8 cellular contexts compared by ENCODE assay signal in the genomic region with DNA sequence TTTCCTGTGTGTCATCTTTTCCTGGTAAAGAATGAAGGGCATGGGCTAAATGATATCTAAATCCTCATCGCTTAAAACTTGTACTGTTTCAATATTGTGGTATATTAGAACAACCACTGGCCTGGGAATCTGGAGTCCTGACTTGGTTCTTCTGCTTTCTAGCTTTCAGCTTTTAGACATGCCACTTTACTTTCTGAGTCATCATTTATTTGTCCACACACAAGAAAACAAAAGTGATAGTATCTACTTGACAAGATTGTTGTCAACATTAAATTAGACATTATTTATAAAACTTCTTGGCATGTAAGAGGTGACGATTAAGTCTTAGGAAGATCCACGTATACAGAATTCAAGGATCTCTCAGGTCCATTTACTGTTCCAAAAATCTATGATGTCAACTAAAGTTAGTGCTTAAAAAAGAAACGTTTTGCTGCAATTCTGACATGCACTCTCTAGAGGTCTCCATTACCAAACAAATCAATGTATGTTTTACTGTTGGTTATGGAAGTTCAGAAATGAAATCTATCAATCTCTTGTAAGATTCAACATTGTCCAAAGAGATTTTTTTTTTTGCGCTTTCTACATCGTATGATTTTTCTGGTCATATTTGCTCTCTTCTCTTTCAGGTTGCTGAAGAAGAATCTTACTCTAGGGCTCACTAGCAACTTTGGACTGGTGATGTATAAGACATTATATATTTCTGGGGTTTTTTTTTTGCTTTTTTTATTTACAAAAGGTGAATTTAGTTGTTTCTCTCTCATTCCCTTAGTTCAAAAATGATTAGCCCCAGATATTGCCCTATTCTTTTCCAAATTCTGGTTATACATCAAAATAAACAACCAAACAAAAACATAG. TPM values are rescaled to one million over a fixed set of nuclear protein-coding genes. Genes with fewer than 3 reads are reported as not detected.
DNase-seq lines count a peak whose midpoint lies in the region; ATAC-seq, FAIRE-seq and TF ChIP-seq lines count a peak whose summit lies in the region.

No MANE protein-coding gene starts in this region.

- H3F3A ChIP-seq in neural cell (ENCODE audit: insufficient read depth, low read length, poor library complexity, severe bottlenecking) = no peaks in the 10 kb centered on the region

- no peaks in the 10 kb centered on the region for H3K36me3 ChIP-seq in neural cell (ENCODE audit: insufficient read depth, low read length)
- no peaks in the 10 kb centered on the region for H3K36me3 ChIP-seq in mesendoderm (ENCODE audit: control insufficient read depth, insufficient read depth, low read length)

- peak; percentile 11 for DNase-seq in MV-4-11 (lab: John Stamatoyannopoulos, UW)
- no peak for DNase-seq in astrocyte of the cerebellum (ENCODE audit: low read depth)
- DNase-seq in mesendoderm = no peak
- no peak for DNase-seq in activated naive CD4-positive, alpha-beta T cell (lab: John Stamatoyannopoulos, UW)
- no peak for DNase-seq in stimulated activated CD4-positive, alpha-beta T cell treated with anti-CD3 and anti-CD28 coated beads, Interleukin-2, amount 100 ng/mL, for 24 hours

- no peaks in the 10 kb centered on the region for H3K4me1 ChIP-seq in mesendoderm (ENCODE audit: control insufficient read depth, low read depth, low read length)

- H3K27me3 ChIP-seq in neural cell (ENCODE audit: insufficient read depth, low read depth, low read length) (no peaks in the 10 kb centered on the region), mesendoderm (ENCODE audit: insufficient read depth, low read length, poor library complexity) (no peaks in the 10 kb centered on the region)

- WGBS in mesendoderm (ENCODE audit: extremely low coverage, insufficient coverage, low lambda C conversion rate) = no CpG with 5 or more reads among the region's 6 CpGs

- H3K4ac ChIP-seq in mesendoderm (ENCODE audit: low read depth, low read length) = no peak overlapping the region

- H4K20me1 ChIP-seq in neural cell (ENCODE audit: insufficient read depth) = no peaks in the 10 kb centered on the region

- no peak overlapping the region for H3K56ac ChIP-seq in mesendoderm (ENCODE audit: low read length)

- H2BK5ac ChIP-seq in mesendoderm (ENCODE audit: low read length) = no peak overlapping the region

- peak; percentile 37 for TF ChIP-seq CTCF in astrocyte of the cerebellum (IDR thresholded peaks at IDR 0.05; ENCODE audit: low read depth, low read length, missing control alignments)
- TF ChIP-seq CTCF in neural cell (IDR thresholded peaks at IDR 0.05; ENCODE audit: poor library complexity, severe bottlenecking) = peak; percentile 82

- FAIRE-seq in G401.6 (lab: Jason Lieb, UNC) = peak; percentile 3

- in situ Hi-C loops in astrocyte of the cerebellum (cut with HindIII; ENCODE audit: low sequenced_read_pairs) = no loop called here

- TF ChIP-seq EP300 in neural cell (conservative IDR thresholded peaks at IDR 0.05; ENCODE audit: poor library complexity, severe bottlenecking) = no peak

- no peaks in the 10 kb centered on the region for H3K9me2 ChIP-seq in neural cell (ENCODE audit: insufficient read depth, low read length)

- TF ChIP-seq RAD21 in neural cell (conservative IDR thresholded peaks at IDR 0.05) = peak; percentile 87

- H3K4me2 ChIP-seq in neural cell (ENCODE audit: low read length) (no peak overlapping the region), mesendoderm (ENCODE audit: low read length) (no peak overlapping the region)

- H3K9me3 ChIP-seq in neural cell (ENCODE audit: low read length) = no peaks in the 10 kb centered on the region

- H4K8ac ChIP-seq in mesendoderm (ENCODE audit: low read depth, low read length) = no peak overlapping the region

- no peaks in the 10 kb centered on the region for H3K79me1 ChIP-seq in mesendoderm (ENCODE audit: low read length)

- no peak overlapping the region for H2BK120ac ChIP-seq in mesendoderm (ENCODE audit: low read depth, low read length)

- H2BK15ac ChIP-seq in mesendoderm (replicated peaks; ENCODE audit: low read depth) = no peak overlapping the region

- H3K18ac ChIP-seq in mesendoderm (ENCODE audit: low read length) = no peak overlapping the region

- H4K5ac ChIP-seq in mesendoderm (ENCODE audit: low read length) = no peak overlapping the region

- no peak overlapping the region for H2AK5ac ChIP-seq in mesendoderm (ENCODE audit: low read length)

- no peaks in the 10 kb centered on the region for H3K79me2 ChIP-seq in neural cell (replicated peaks; ENCODE audit: insufficient read depth, low read length)
- no peaks in the 10 kb centered on the region for H3K79me2 ChIP-seq in mesendoderm (ENCODE audit: control insufficient read depth, insufficient read depth, low read length)

- H3K9ac ChIP-seq in neural cell (ENCODE audit: low read length) = no peak overlapping the region
- H3K9ac ChIP-seq in mesendoderm (ENCODE audit: low read length) = no peak overlapping the region

- H2AFZ ChIP-seq in neural cell (ENCODE audit: low read depth, low read length) = no peak overlapping the region

- no peak for ATAC-seq in HG03175 (IDR thresholded peaks at IDR 0.05; ENCODE audit: unreplicated experiment)

- H3K4me3 ChIP-seq in astrocyte of the cerebellum (ENCODE audit: low read depth, low read length) (no peak overlapping the region), neural cell (ENCODE audit: low read length) (no peak overlapping the region), mesendoderm (ENCODE audit: low read length) (no peak overlapping the region)

- H3K23ac ChIP-seq in mesendoderm (ENCODE audit: low read length) = no peak overlapping the region

- H3K27ac ChIP-seq in neural cell (ENCODE audit: low read length) (no peak overlapping the region), mesendoderm (ENCODE audit: low read depth, low read length) (no peak overlapping the region)

TF ChIP-seq in neural cell, 6 proteins besides CTCF, POLR2A, EP300 and RAD21:
- TF ChIP-seq EZH2 (IDR thresholded peaks at IDR 0.05; ENCODE audit: borderline replicate concordance, insufficient read depth, low read length, poor library complexity, severe bottlenecking) (no peak), SMC3 (conservative IDR thresholded peaks at IDR 0.05; ENCODE audit: poor library complexity) (peak; percentile 85), POLR2AphosphoS5 (IDR thresholded peaks at IDR 0.05) (no peak)
- TF ChIP-seq, protein P1, sequence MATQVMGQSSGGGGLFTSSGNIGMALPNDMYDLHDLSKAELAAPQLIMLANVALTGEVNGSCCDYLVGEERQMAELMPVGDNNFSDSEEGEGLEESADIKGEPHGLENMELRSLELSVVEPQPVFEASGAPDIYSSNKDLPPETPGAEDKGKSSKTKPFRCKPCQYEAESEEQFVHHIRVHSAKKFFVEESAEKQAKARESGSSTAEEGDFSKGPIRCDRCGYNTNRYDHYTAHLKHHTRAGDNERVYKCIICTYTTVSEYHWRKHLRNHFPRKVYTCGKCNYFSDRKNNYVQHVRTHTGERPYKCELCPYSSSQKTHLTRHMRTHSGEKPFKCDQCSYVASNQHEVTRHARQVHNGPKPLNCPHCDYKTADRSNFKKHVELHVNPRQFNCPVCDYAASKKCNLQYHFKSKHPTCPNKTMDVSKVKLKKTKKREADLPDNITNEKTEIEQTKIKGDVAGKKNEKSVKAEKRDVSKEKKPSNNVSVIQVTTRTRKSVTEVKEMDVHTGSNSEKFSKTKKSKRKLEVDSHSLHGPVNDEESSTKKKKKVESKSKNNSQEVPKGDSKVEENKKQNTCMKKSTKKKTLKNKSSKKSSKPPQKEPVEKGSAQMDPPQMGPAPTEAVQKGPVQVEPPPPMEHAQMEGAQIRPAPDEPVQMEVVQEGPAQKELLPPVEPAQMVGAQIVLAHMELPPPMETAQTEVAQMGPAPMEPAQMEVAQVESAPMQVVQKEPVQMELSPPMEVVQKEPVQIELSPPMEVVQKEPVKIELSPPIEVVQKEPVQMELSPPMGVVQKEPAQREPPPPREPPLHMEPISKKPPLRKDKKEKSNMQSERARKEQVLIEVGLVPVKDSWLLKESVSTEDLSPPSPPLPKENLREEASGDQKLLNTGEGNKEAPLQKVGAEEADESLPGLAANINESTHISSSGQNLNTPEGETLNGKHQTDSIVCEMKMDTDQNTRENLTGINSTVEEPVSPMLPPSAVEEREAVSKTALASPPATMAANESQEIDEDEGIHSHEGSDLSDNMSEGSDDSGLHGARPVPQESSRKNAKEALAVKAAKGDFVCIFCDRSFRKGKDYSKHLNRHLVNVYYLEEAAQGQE (IDR thresholded peaks at IDR 0.05; ENCODE audit: borderline replicate concordance) = no peak

RNA-seq across cellular contexts. Expression of gene DYNC1I1, which starts 53.6 kb away (rescaled TPM):
- polyA plus RNA-seq in neural cell = 28.9 and 29.6 TPM in 2 replicates
- 18.5 and 20.6 TPM in 2 replicates for polyA minus RNA-seq in neural cell
- 0.91 TPM for polyA plus RNA-seq in mesendoderm (2013, experiment 1 of 2)
- 0.98 TPM for polyA plus RNA-seq in mesendoderm (2013, experiment 2 of 2)
